Comparison of ENCODE assay signal across 24 cellular contexts in genomic region chr2:23021311-23022120, GRCh38.
"Had no signal": no experiment of that assay in that cellular context is flagged by ENCODE, and none has a peak within 500 bp of the region (broad histone marks: within the 10 kb centered on the region; RNA-seq: fewer than 3 reads in every experiment).

No MANE protein-coding gene starts in this region.

- DNase-seq: central memory CD4-positive, alpha-beta T cell; dorsolateral prefrontal cortex; effector CD4-positive, alpha-beta T cell; foreskin fibroblast; gastrocnemius medialis; kidney; left cardiac atrium; left lung; mammary epithelial cell; natural killer cell; pancreas; sigmoid colon; spleen; stimulated activated CD4-positive, alpha-beta T cell treated with anti-CD3 and anti-CD28 coated beads, Interleukin-4, amount 100 ng/mL, for 4 hours; stimulated activated naive CD8-positive, alpha-beta T cell treated with anti-CD3 and anti-CD28 coated beads, Interleukin-15, Interleukin-2, amounts not matched to agents 100 U/mL and 50 U/mL, for 24 hours; substantia nigra; testis; tibial artery; upper lobe of left lung had no signal

- H3K4me1 ChIP-seq: gastrocnemius medialis, left lung, pancreas, sigmoid colon, spleen, testis, tibial artery, upper lobe of left lung had no signal

- H3K9me3 ChIP-seq: gastrocnemius medialis, left lung, neutrophil, pancreas, sigmoid colon, spleen, testis, tibial artery, upper lobe of left lung had no signal

- H3K9me3 Mint-ChIP-seq: natural killer cell; stimulated activated memory B cell treated with anti-CD40 and anti-IgM and Interleukin-4, amounts not matched to agents 10 μg/mL and 1 μg/mL and 100 μg/mL, for 72 hours had no signal

- ATAC-seq: esophagus mucosa; gastrocnemius medialis; left cardiac atrium; left lung; natural killer cell; pancreas; stimulated activated memory B cell treated with anti-CD40 and anti-IgM and Interleukin-4, amounts not matched to agents 10 μg/mL and 1 μg/mL and 100 μg/mL, for 72 hours; stimulated activated naive CD8-positive, alpha-beta T cell treated with anti-CD3 and anti-CD28 coated beads, Interleukin-15, Interleukin-2, amounts not matched to agents 100 U/mL and 50 U/mL, for 24 hours had no signal

- H3K36me3 ChIP-seq: gastrocnemius medialis, left lung, neutrophil, pancreas, sigmoid colon, spleen, tibial artery, upper lobe of left lung had no signal

- H3K4me3 Mint-ChIP-seq: natural killer cell; neural crest cell; stimulated activated memory B cell treated with anti-CD40 and anti-IgM and Interleukin-4, amounts not matched to agents 10 μg/mL and 1 μg/mL and 100 μg/mL, for 72 hours had no signal

- H3K4me3 ChIP-seq: dorsolateral prefrontal cortex, gastrocnemius medialis, left lung, pancreas, sigmoid colon, spleen, testis, tibial artery, upper lobe of left lung had no signal

- H3K27me3 ChIP-seq: gastrocnemius medialis, left lung, neutrophil, pancreas, sigmoid colon, spleen, testis, tibial artery, upper lobe of left lung had no signal

- H3K36me3 Mint-ChIP-seq: natural killer cell; stimulated activated memory B cell treated with anti-CD40 and anti-IgM and Interleukin-4, amounts not matched to agents 10 μg/mL and 1 μg/mL and 100 μg/mL, for 72 hours had no signal

- H3K27ac Mint-ChIP-seq: natural killer cell; stimulated activated memory B cell treated with anti-CD40 and anti-IgM and Interleukin-4, amounts not matched to agents 10 μg/mL and 1 μg/mL and 100 μg/mL, for 72 hours had no signal

- H3K4me1 Mint-ChIP-seq: natural killer cell; stimulated activated memory B cell treated with anti-CD40 and anti-IgM and Interleukin-4, amounts not matched to agents 10 μg/mL and 1 μg/mL and 100 μg/mL, for 72 hours had no signal

- H3K27ac ChIP-seq: dorsolateral prefrontal cortex, epithelial cell of prostate, gastrocnemius medialis, left lung, neutrophil, pancreas, sigmoid colon, spleen, testis, tibial artery, upper lobe of left lung had no signal
